Comparison of ENCODE assay signal across 17 cellular contexts in the genomic region with DNA sequence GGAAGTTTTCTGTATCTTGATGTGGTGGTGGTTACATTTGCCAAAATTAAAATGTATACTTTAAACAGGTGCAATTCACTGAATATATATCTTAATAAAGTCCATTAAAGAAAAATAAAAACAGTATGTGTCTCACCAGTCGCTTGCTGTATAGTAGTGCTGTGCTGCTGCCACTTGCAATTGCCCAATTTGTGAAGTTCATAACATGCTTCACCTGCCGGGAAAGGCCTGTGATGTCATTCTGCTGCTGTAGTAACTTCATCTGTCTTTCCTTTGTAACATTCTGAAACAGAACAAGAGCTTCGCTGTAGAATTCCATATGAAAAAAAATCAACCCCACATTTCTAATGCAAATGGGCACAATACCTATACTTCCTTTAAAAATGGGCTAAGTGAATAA.
"Had no signal": no experiment of that assay in that cellular context is flagged by ENCODE, and none has a peak within 500 bp of the region (broad histone marks: within the 10 kb centered on the region; RNA-seq: fewer than 3 reads in every experiment).

No MANE protein-coding gene starts in this region.

- ATAC-seq: effector memory CD8-positive, alpha-beta T cell; esophagus mucosa; gastrocnemius medialis; left colon; left ventricle myocardium superior; lower lobe of right lung; naive thymus-derived CD4-positive, alpha-beta T cell had no signal

- DNase-seq: colonic mucosa; cortex of kidney; effector CD8-positive, alpha-beta T cell; endodermal cell; esophagus squamous epithelium; gastrocnemius medialis; glutamatergic neuron; heart right ventricle; left colon; left lung; left ventricle myocardium superior; lower lobe of right lung; midbrain had no signal

- H3K9me3 ChIP-seq: colonic mucosa, esophagus squamous epithelium, gastrocnemius medialis, heart right ventricle, left lung, lower lobe of right lung had no signal

- H3K4me3 ChIP-seq: colonic mucosa, esophagus squamous epithelium, gastrocnemius medialis, heart right ventricle, left lung, lower lobe of right lung had no signal

- H3K27me3 ChIP-seq: colonic mucosa, esophagus squamous epithelium, gastrocnemius medialis, heart right ventricle, left lung had no signal

- H3K27ac ChIP-seq: colonic mucosa, epithelial cell of prostate, esophagus squamous epithelium, gastrocnemius medialis, left lung, lower lobe of right lung had no signal

- H3K4me1 ChIP-seq: colonic mucosa, esophagus squamous epithelium, gastrocnemius medialis, left lung, lower lobe of right lung had no signal
